Comparison of ENCODE assay signal across 1 cellular context in genomic region chr11:119525180-119525854, GRCh38.
TF ChIP-seq lines count a peak whose summit lies in the region.

No MANE protein-coding gene starts in this region.

TF ChIP-seq in GM12878, 131 proteins besides CTCF, POLR2A, EP300 and RAD21 (continued from another document):
- no peak for TF ChIP-seq FOXK2 (IDR thresholded peaks at IDR 0.05)
- no peak for TF ChIP-seq IKZF2 (IDR thresholded peaks at IDR 0.05)
- TF ChIP-seq BCLAF1 (IDR thresholded peaks at IDR 0.05) = no peak
- no peak for TF ChIP-seq MTA3 (IDR thresholded peaks at IDR 0.05; ENCODE audit: borderline replicate concordance, low read length)
TF ChIP-seq in GM12878: peak in this region for 0.
